8 cellular contexts compared by ENCODE assay signal in genomic region chr11:43880640-43881159, GRCh38. TPM values are rescaled to one million over a fixed set of nuclear protein-coding genes. Genes with fewer than 3 reads are reported as not detected.
DNase-seq lines count a peak whose midpoint lies in the region; ATAC-seq and TF ChIP-seq lines count a peak whose summit lies in the region.

Gene ALKBH3, plus strand, starts transcription at chr11:43880831. Its CDS starts 1,822 bp downstream, at chr11:43882653.

- DNase-seq in GM12864 (ENCODE audit: low read depth), result peak; percentile 85
- peak; percentile 80 for DNase-seq in NCI-H128 (lab: John Stamatoyannopoulos, UW; ENCODE audit: unreplicated experiment)
- peak; percentile 86 for DNase-seq in T follicular helper cell (ENCODE audit: low read depth)
- DNase-seq in activated naive CD8-positive, alpha-beta T cell treated with anti-CD3 and anti-CD28 coated beads, Interleukin-2, amount 50 U/mL, for 24 hours, result peak; percentile 91
- peak; percentile 95 to 97 for DNase-seq in cardiac muscle cell (ENCODE audit: low read depth in 1 of 2, low spot score in 1 of 2)
- DNase-seq in thyroid gland, result peak; percentile 91

- H3K9me3 Mint-ChIP-seq in activated naive CD8-positive, alpha-beta T cell treated with anti-CD3 and anti-CD28 coated beads, Interleukin-2, amount 50 U/mL, for 24 hours, result peaks cover 4% of the 10 kb centered on the region

- peaks cover 23% of the 10 kb centered on the region for H3K36me3 Mint-ChIP-seq in activated naive CD8-positive, alpha-beta T cell treated with anti-CD3 and anti-CD28 coated beads, Interleukin-2, amount 50 U/mL, for 24 hours (ENCODE audit: low read depth)

- peak within 1 kb of the TSS; percentile 90 for H3K4me3 Mint-ChIP-seq in activated naive CD8-positive, alpha-beta T cell treated with anti-CD3 and anti-CD28 coated beads, Interleukin-2, amount 50 U/mL, for 24 hours

- peak within 1 kb of the TSS; percentile 65 for H3K4me2 ChIP-seq in parathyroid adenoma (ENCODE audit: low read length)

- H2AFZ ChIP-seq in parathyroid adenoma, result peak within 1 kb of the TSS; percentile 99

- H3K27me3 ChIP-seq in cardiac muscle cell (peaks cover 41% of the 10 kb centered on the region), parathyroid adenoma (ENCODE audit: control insufficient read depth, insufficient read depth, low read length) (no peaks in the 10 kb centered on the region), thyroid gland (no peaks in the 10 kb centered on the region)

- intact Hi-C loops in thyroid gland (cut with DNase I), result no loop called here

- H3K27ac ChIP-seq in cardiac muscle cell (peak within 1 kb of the TSS; percentile 48), parathyroid adenoma (peak within 1 kb of the TSS; percentile 32), thyroid gland (peak within 1 kb of the TSS in 1 of 3 donors; percentile 75)

- H3K9me3 ChIP-seq in cardiac muscle cell (ENCODE audit: low read depth), result no peaks in the 10 kb centered on the region
- no peaks in the 10 kb centered on the region for H3K9me3 ChIP-seq in parathyroid adenoma (ENCODE audit: control insufficient read depth, low read length)
- H3K9me3 ChIP-seq in thyroid gland, result no peaks in the 10 kb centered on the region

- peak within 1 kb of the TSS; percentile 86 for H3K27ac Mint-ChIP-seq in activated naive CD8-positive, alpha-beta T cell treated with anti-CD3 and anti-CD28 coated beads, Interleukin-2, amount 50 U/mL, for 24 hours

- TF ChIP-seq CTCF in GM12864 (IDR thresholded peaks at IDR 0.05; ENCODE audit: low read depth, low read length, missing control alignments), result no peak
- TF ChIP-seq CTCF in cardiac muscle cell (IDR thresholded peaks at IDR 0.05; ENCODE audit: low read depth, low read length), result no peak
- no peak for TF ChIP-seq CTCF in parathyroid adenoma (IDR thresholded peaks at IDR 0.05)
- TF ChIP-seq CTCF in thyroid gland (IDR thresholded peaks at IDR 0.05), result peak in 2 of 6 experiments; percentile 18 to 24

- H3K4me1 ChIP-seq in cardiac muscle cell (ENCODE audit: low read depth) (peaks cover 5% of the 10 kb centered on the region), parathyroid adenoma (no peaks in the 10 kb centered on the region), thyroid gland (peaks cover 10 to 16% of the 10 kb centered on the region in 2 donors)

- no peaks in the 10 kb centered on the region for H3K79me2 ChIP-seq in parathyroid adenoma

- TF ChIP-seq POLR2A in thyroid gland (IDR thresholded peaks at IDR 0.05), result peak in 1 of 2 donors; percentile 33

- peak within 1 kb of the TSS; percentile 76 for H3K9ac ChIP-seq in parathyroid adenoma

- 0 to 1% methylated on average over 13 to 17 of the region's 36 CpGs for WGBS in thyroid gland, 2 donors

- peaks cover 23% of the 10 kb centered on the region for H3K4me1 Mint-ChIP-seq in activated naive CD8-positive, alpha-beta T cell treated with anti-CD3 and anti-CD28 coated beads, Interleukin-2, amount 50 U/mL, for 24 hours

- peaks cover 26% of the 10 kb centered on the region for H3K36me3 ChIP-seq in cardiac muscle cell
- no peaks in the 10 kb centered on the region for H3K36me3 ChIP-seq in parathyroid adenoma (ENCODE audit: control insufficient read depth, insufficient read depth, low read length)
- H3K36me3 ChIP-seq in thyroid gland, result peaks cover 10 to 20% of the 10 kb centered on the region in 2 donors

- ATAC-seq in HG02642 (IDR thresholded peaks at IDR 0.05; ENCODE audit: poor library complexity, unreplicated experiment), result peak; percentile 99
- peak; percentile 100 for ATAC-seq in activated naive CD8-positive, alpha-beta T cell treated with anti-CD3 and anti-CD28 coated beads, Interleukin-2, amount 50 U/mL, for 24 hours

- peak within 1 kb of the TSS; percentile 80 for H3K4me3 ChIP-seq in GM12864 (ENCODE audit: low read depth, low read length)
- H3K4me3 ChIP-seq in cardiac muscle cell, result peak within 1 kb of the TSS; percentile 90
- H3K4me3 ChIP-seq in parathyroid adenoma (ENCODE audit: low read depth, low read length), result peak within 1 kb of the TSS; percentile 90
- peak within 1 kb of the TSS; percentile 56 to 62 (median 56) for H3K4me3 ChIP-seq in thyroid gland (replicated peaks in 1 of 3)

- H3K27me3 Mint-ChIP-seq in activated naive CD8-positive, alpha-beta T cell treated with anti-CD3 and anti-CD28 coated beads, Interleukin-2, amount 50 U/mL, for 24 hours, result peaks cover 3% of the 10 kb centered on the region

RNA-seq across cellular contexts. Expression of gene ALKBH3, which starts in this region (rescaled TPM):
- 26.4 and 31.0 TPM in 2 replicates for total RNA-seq in cardiac muscle cell
- polyA plus RNA-seq in cardiac muscle cell, result 25.0 and 27.9 TPM in 2 replicates
- total RNA-seq in thyroid gland, result 10 to 100 TPM; 32.6 to 44.3 (median 40.4) TPM
